Comparison of ENCODE assay signal across 24 cellular contexts in the genomic region with DNA sequence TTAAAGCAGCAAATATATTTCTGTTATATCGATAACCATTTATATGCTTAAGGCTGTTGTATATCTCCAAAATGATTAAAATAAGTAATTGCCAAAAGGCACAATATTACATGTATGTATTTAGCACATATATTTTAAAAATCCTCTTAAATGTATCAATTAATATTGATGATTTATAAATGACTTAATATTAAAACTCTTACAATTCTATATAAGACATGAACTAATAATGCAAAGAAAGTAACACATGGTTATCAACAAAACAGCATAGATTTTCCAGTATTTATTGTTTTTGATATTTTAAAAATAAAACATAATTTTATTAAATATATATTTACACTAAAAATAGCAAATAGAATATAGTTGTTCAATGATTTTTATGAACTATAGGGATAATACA.
"Had no signal": no experiment of that assay in that cellular context is flagged by ENCODE, and none has a peak within 500 bp of the region (broad histone marks: within the 10 kb centered on the region; RNA-seq: fewer than 3 reads in every experiment).

No MANE protein-coding gene starts in this region.

- ATAC-seq: natural killer cell; right lobe of liver; stimulated activated naive B cell treated with anti-CD40 and anti-IgM and Interleukin-4, amounts not matched to agents 10 μg/mL and 1 μg/mL and 100 μg/mL, for 72 hours; stimulated activated naive CD8-positive, alpha-beta T cell treated with anti-CD3 and anti-CD28 coated beads, Interleukin-15, Interleukin-2, amounts not matched to agents 100 U/mL and 50 U/mL, for 24 hours had no signal

- H3K4me3 ChIP-seq: left ventricle myocardium inferior, lung, neural progenitor cell, right atrium auricular region, right lobe of liver, stomach, testis, thyroid gland, transverse colon, upper lobe of left lung, vagina had no signal

- H3K36me3 ChIP-seq: left ventricle myocardium inferior, neural progenitor cell, neutrophil, right atrium auricular region, right lobe of liver, stomach, thyroid gland, transverse colon, upper lobe of left lung, vagina had no signal

- H3K9ac ChIP-seq: neural progenitor cell had no signal

- H3K9me3 ChIP-seq: left ventricle myocardium inferior, neutrophil, right atrium auricular region, right lobe of liver, stomach, testis, thyroid gland, transverse colon, upper lobe of left lung, vagina had no signal

- DNase-seq: hippocampal formation; left ventricle myocardium inferior; mesendoderm; naive B cell; natural killer cell; nephron progenitor cell; occipital lobe; right lobe of liver; stimulated activated CD4-positive, alpha-beta T cell treated with anti-CD3 and anti-CD28 coated beads, Interleukin-12 subunit alpha, Interleukin-12 subunit beta, amount 100 ng/mL, for 4 hours; stimulated activated CD4-positive, alpha-beta T cell treated with anti-CD3 and anti-CD28 coated beads, Interleukin-15, amount 100 ng/mL, for 24 hours; stimulated activated CD4-positive, alpha-beta T cell treated with anti-CD3 and anti-CD28 coated beads, Interleukin-2, amount 100 ng/mL, for 24 hours; stimulated activated CD4-positive, alpha-beta T cell treated with anti-CD3 and anti-CD28 coated beads, Interleukin-4, amount 100 ng/mL, for 1 hour; stimulated activated naive B cell treated with anti-CD40 and anti-IgM and Interleukin-4, amounts not matched to agents 10 μg/mL and 1 μg/mL and 100 μg/mL, for 72 hours; stimulated activated naive CD8-positive, alpha-beta T cell treated with anti-CD3 and anti-CD28 coated beads, Interleukin-15, Interleukin-2, amounts not matched to agents 100 U/mL and 50 U/mL, for 24 hours; stomach; testis; thyroid gland; transverse colon; upper lobe of left lung had no signal

- H3K27ac ChIP-seq: left ventricle myocardium inferior, neural progenitor cell, neutrophil, right atrium auricular region, right lobe of liver, stomach, testis, thyroid gland, transverse colon, upper lobe of left lung, vagina had no signal

- H3K4me1 ChIP-seq: left ventricle myocardium inferior, neural progenitor cell, right atrium auricular region, right lobe of liver, testis, thyroid gland, transverse colon, upper lobe of left lung, vagina had no signal

- H3K27me3 ChIP-seq: neutrophil, right atrium auricular region, right lobe of liver, stomach, testis, thyroid gland, transverse colon, upper lobe of left lung, vagina had no signal

- H2AFZ ChIP-seq: neural progenitor cell had no signal

- H3K4me2 ChIP-seq: neural progenitor cell had no signal
